1 cellular context compared by ENCODE assay signal in genomic region chr19:47695533-47696262, GRCh38.
TF ChIP-seq lines count a peak whose summit lies in the region.

No MANE protein-coding gene starts in this region.

TF ChIP-seq in GM23338, 12 proteins besides CTCF, POLR2A, EP300 and RAD21 (continued from another document):
- TF ChIP-seq ZNF462 (CRISPR knock-in tag; IDR thresholded peaks at IDR 0.05): no peak
- TF ChIP-seq NANOG (IDR thresholded peaks at IDR 0.05; ENCODE audit: borderline replicate concordance): no peak
- TF ChIP-seq EZH2 (IDR thresholded peaks at IDR 0.05; ENCODE audit: low read depth, unreplicated experiment): no peak
